ENCODE assay signal across 1 cellular context in genomic region chr6:147534116-147534865, GRCh38.
TF ChIP-seq lines count a peak whose summit lies in the region.

No MANE protein-coding gene starts in this region.

TF ChIP-seq in H1, 55 proteins besides CTCF, POLR2A, EP300 and RAD21 (continued from another document):
- TF ChIP-seq CHD2 (IDR thresholded peaks at IDR 0.05; ENCODE audit: low read length) (no peak), JUND (IDR thresholded peaks at IDR 0.05; ENCODE audit: low read length) (no peak)
